7 cellular contexts compared by ENCODE assay signal in genomic region chr17:67143318-67143717, GRCh38.
"Had no signal": no experiment of that assay in that cellular context is flagged by ENCODE, and none has a peak within 500 bp of the region (broad histone marks: within the 10 kb centered on the region; RNA-seq: fewer than 3 reads in every experiment).

No MANE protein-coding gene starts in this region.

- ATAC-seq: GM12878 had no signal

- H3K4me3 ChIP-seq: GM12878 had no signal

- DNase-seq: GDM1, GF-D8 had no signal

- FAIRE-seq: GM12878, GM12891, GM12892, GM18507, GM19239 had no signal
